ENCODE assay signal across 22 cellular contexts in the genomic region with DNA sequence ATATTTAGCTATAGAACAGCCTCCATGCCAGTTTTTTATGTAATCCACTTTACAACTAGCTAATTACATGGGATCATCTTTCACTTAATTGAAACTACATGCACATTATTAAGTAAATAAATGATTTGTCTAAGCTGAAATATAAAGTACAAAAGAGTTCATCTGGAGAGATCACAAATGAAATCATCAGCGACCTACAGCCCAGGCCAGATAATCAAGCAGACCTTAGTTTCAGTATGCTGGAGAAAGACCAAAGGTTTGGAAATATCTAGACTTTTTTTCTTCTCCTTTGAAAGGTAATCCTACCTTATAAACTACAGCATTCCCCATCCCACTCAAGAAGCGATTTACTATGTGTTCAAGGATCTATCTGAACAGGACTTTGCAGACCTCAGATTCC. TPM values are rescaled to one million over a fixed set of nuclear protein-coding genes. Genes with fewer than 3 reads are reported as not detected.
"Had no signal": no experiment of that assay in that cellular context is flagged by ENCODE, and none has a peak within 500 bp of the region (broad histone marks: within the 10 kb centered on the region; RNA-seq: fewer than 3 reads in every experiment).

No MANE protein-coding gene starts in this region.

- H3K9ac ChIP-seq: neural progenitor cell had no signal

- H3K4me1 ChIP-seq: esophagus squamous epithelium, suprapubic skin, upper lobe of left lung, uterus had no signal

- FAIRE-seq: small intestine had no signal

- H2AFZ ChIP-seq: neural progenitor cell had no signal

- H3K27ac ChIP-seq: esophagus squamous epithelium, gastroesophageal sphincter, ovary, right atrium auricular region, stomach, suprapubic skin, tibial artery, upper lobe of left lung, uterus had no signal

- H3K4me3 ChIP-seq: esophagus squamous epithelium, gastroesophageal sphincter, left ventricle myocardium inferior, lung, neural progenitor cell, ovary, right atrium auricular region, stomach, suprapubic skin, tibial artery, upper lobe of left lung, uterus had no signal

- H3K27me3 ChIP-seq: esophagus squamous epithelium, gastroesophageal sphincter, neural progenitor cell, ovary, right atrium auricular region, stomach, suprapubic skin, tibial artery, upper lobe of left lung, uterus had no signal

- H3K36me3 ChIP-seq: esophagus squamous epithelium, gastroesophageal sphincter, left ventricle myocardium inferior, neural progenitor cell, ovary, right atrium auricular region, stomach, suprapubic skin, tibial artery, upper lobe of left lung, uterus had no signal

- DNase-seq: esophagus squamous epithelium; foreskin fibroblast; glutamatergic neuron; islet precursor cell; left ventricle myocardium inferior; mesenchymal stem cell; midbrain; nucleus accumbens; ovary; small intestine; stimulated activated CD4-positive, alpha-beta T cell treated with anti-CD3 and anti-CD28 coated beads, Interleukin-12 subunit alpha, Interleukin-12 subunit beta, amount 100 ng/mL, for 4 hours; stimulated activated naive CD4-positive, alpha-beta T cell; stomach; tibial artery; upper lobe of left lung; uterus had no signal

- H3K9me3 ChIP-seq: esophagus squamous epithelium, gastroesophageal sphincter, left ventricle myocardium inferior, ovary, right atrium auricular region, stomach, suprapubic skin, tibial artery, upper lobe of left lung, uterus had no signal

- ATAC-seq: gastroesophageal sphincter; natural killer cell treated with Interleukin-12 subunit alpha and Interleukin-12 subunit beta and Interleukin-15 and Interleukin-18, amount 100 ng/mL, for 72 hours had no signal

RNA-seq across cellular contexts. Expression of a gene that starts 26.5 kb away (rescaled TPM):
- total RNA-seq: natural killer cell treated with Interleukin-12 subunit alpha and Interleukin-12 subunit beta and Interleukin-15 and Interleukin-18, amount 100 ng/mL, for 72 hours had no signal
